In the genomic region with DNA sequence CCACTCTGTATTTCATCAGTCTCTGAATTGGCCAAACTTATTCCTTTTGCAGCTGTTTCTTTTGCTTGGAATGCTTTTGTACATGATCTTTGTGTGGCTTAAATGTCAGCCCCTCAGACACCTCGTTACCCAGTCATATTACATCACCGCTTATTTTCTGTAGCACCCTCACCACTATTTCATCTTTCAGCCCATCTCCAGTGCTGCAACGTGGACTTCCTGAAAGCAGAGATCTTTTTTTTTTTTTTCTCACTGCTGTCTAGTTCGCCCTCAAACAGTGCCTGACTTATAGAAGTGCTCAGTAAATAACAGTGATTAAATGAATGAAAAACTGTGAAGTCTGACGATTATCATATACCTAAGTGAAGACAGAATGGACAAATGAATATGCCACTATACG, we compare ENCODE assay signal across 8 cellular contexts. TPM values are rescaled to one million over a fixed set of nuclear protein-coding genes. Genes with fewer than 3 reads are reported as not detected.
DNase-seq lines count a peak whose midpoint lies in the region; ATAC-seq and TF ChIP-seq lines count a peak whose summit lies in the region.

No MANE protein-coding gene starts in this region.

- H3K4me3 ChIP-seq in Jurkat, Clone E6-1 (ENCODE audit: low read length), result peak overlapping the region; percentile 79
- H3K4me3 ChIP-seq in body of pancreas (peak overlapping the region; percentile 53 to 75), mucosa of descending colon (no peak overlapping the region)

- DNase-seq in AML-193 (lab: John Stamatoyannopoulos, UW) (peak; percentile 48 to 60), body of pancreas (no peak), mucosa of descending colon (no peak), ACHN (no peak), NCI-H524 (lab: John Stamatoyannopoulos, UW) (no peak)
- DNase-seq in Jurkat, Clone E6-1 (ENCODE audit: low read depth, low spot score), result no peak
- no peak for DNase-seq in stimulated activated CD4-positive, alpha-beta T cell treated with anti-CD3 and anti-CD28 coated beads, Interleukin-2, amount 100 ng/mL, for 48 hours

- intact Hi-C loops in body of pancreas (cut with DNase I) (no loop called here), mucosa of descending colon (cut with DNase I, micrococcal nuclease) (no loop called here)

- 2 to 6% methylated on average over 6 of the region's 6 CpGs for WGBS in body of pancreas, 2 donors

- TF ChIP-seq CTCF in body of pancreas (IDR thresholded peaks at IDR 0.05) (no peak), mucosa of descending colon (IDR thresholded peaks at IDR 0.05) (no peak)

- H3K36me3 ChIP-seq in body of pancreas (replicated peaks in 1 of 2; ENCODE audit: insufficient read depth in 1 of 2, low read depth in 2 of 2), result peaks cover 0 to 1% of the 10 kb centered on the region in 2 donors
- no peaks in the 10 kb centered on the region for H3K36me3 ChIP-seq in mucosa of descending colon (ENCODE audit: low read depth)

- H3K4me1 ChIP-seq in body of pancreas, result peaks cover 27% of the 10 kb centered on the region
- H3K4me1 ChIP-seq in mucosa of descending colon (ENCODE audit: low read depth), result peaks cover 22% of the 10 kb centered on the region

- peak; percentile 6 for ATAC-seq in body of pancreas
- ATAC-seq in mucosa of descending colon, result peak; percentile 25
- ATAC-seq in HG02588 (IDR thresholded peaks at IDR 0.05; ENCODE audit: unreplicated experiment), result no peak

- in situ Hi-C loops in ACHN (cut with HindIII; ENCODE audit: low pct_ligation_motif_present, low pct_unique_long_range_greater_than_20kb, low sequenced_read_pairs), result no loop called here

- H3K9me3 ChIP-seq in body of pancreas (no peaks in the 10 kb centered on the region), mucosa of descending colon (no peaks in the 10 kb centered on the region)

- no peaks in the 10 kb centered on the region for H3K27me3 ChIP-seq in body of pancreas

- peak overlapping the region in 3 of 4 donors; percentile 60 to 87 (median 86) for H3K27ac ChIP-seq in body of pancreas

- TF ChIP-seq POLR2A in body of pancreas (IDR thresholded peaks at IDR 0.05), result no peak

RNA-seq across cellular contexts. Expression of a gene that starts 0.8 kb away (rescaled TPM):
- polyA plus RNA-seq in Jurkat, Clone E6-1 (2012; ENCODE audit: insufficient read depth, insufficient read length), result 59.7 TPM
- total RNA-seq in body of pancreas (10 to 100 TPM; 10.9 to 12.5 TPM), mucosa of descending colon (10 to 100 TPM; 27.9 to 38.0 (median 31.8) TPM)

RNA-seq across cellular contexts. Expression of a gene that starts 8.0 kb away (rescaled TPM):
- polyA plus RNA-seq in Jurkat, Clone E6-1 (2012; ENCODE audit: insufficient read depth, insufficient read length), result 41.2 TPM
- total RNA-seq in body of pancreas, result 10 to 100 TPM; 27.0 to 28.3 TPM
- 10 to 100 TPM; 18.8 to 32.5 (median 21.2) TPM for total RNA-seq in mucosa of descending colon

RNA-seq across cellular contexts. Expression of a gene that starts 8.2 kb away (rescaled TPM):
- polyA plus RNA-seq in Jurkat, Clone E6-1 (2012; ENCODE audit: insufficient read depth, insufficient read length), result 97.0 TPM
- total RNA-seq in body of pancreas (10 to 100 TPM; 18.5 to 39.4 TPM), mucosa of descending colon (10 to 100 TPM; 65.5 to 96.9 (median 93.8) TPM)

RNA-seq across cellular contexts. Expression of a gene that starts 9.0 kb away (rescaled TPM):
- 45.9 TPM for polyA plus RNA-seq in Jurkat, Clone E6-1 (2012; ENCODE audit: insufficient read depth, insufficient read length)
- total RNA-seq in body of pancreas (1 to 10 TPM in 1 of 2 donors, not detected in 1; 7.3 TPM), mucosa of descending colon (10 to 100 TPM; 18.5 to 51.9 (median 23.1) TPM)

Comparison
In these comparisons a context has a peak if more than half of its experiments do, and no peak if none do; other contexts are left out.
1. DNase-seq: peak in AML-193 (2 of 2); none in Jurkat, Clone E6-1 (single experiment), body of pancreas (0 of 4), mucosa of descending colon (0 of 3), stimulated activated CD4-positive, alpha-beta T cell treated with anti-CD3 and anti-CD28 coated beads, Interleukin-2, amount 100 ng/mL, for 48 hours (0 of 2), ACHN (single experiment) and NCI-H524 (0 of 2).